8 cellular contexts compared by ENCODE assay signal in genomic region chr9:111186021-111186420, GRCh38.
"Had no signal": no experiment of that assay in that cellular context is flagged by ENCODE, and none has a peak within 500 bp of the region (broad histone marks: within the 10 kb centered on the region; RNA-seq: fewer than 3 reads in every experiment).

No MANE protein-coding gene starts in this region.

- H3K27ac ChIP-seq: GM23248, HL-60 had no signal

- H2AFZ ChIP-seq: GM23248 had no signal

- H3K36me3 ChIP-seq: HAP-1 had no signal

- H3K9ac ChIP-seq: GM23248 had no signal

- H3K9me3 ChIP-seq: HAP-1 had no signal

- ATAC-seq: HCT116 had no signal

- H3K4me1 ChIP-seq: HAP-1 had no signal

- DNase-seq: GM23248, GOT3, H7, HFFc6, KG1 had no signal

- H3K4me3 ChIP-seq: GM23248, HAP-1 had no signal
